ENCODE assay signal across 12 cellular contexts in genomic region chr10:62626817-62627216, GRCh38.
A peak's percentile ranks its signal among the peaks of the same experiment; 100 is the strongest.
DNase-seq lines count a peak whose midpoint lies in the region; ATAC-seq and TF ChIP-seq lines count a peak whose summit lies in the region.
"Had no signal": no experiment of that assay in that cellular context is flagged by ENCODE, and none has a peak within 500 bp of the region (broad histone marks: within the 10 kb centered on the region; RNA-seq: fewer than 3 reads in every experiment).

No MANE protein-coding gene starts in this region.

- DNase-seq in stimulated activated CD4-positive, alpha-beta T cell treated with anti-CD3 and anti-CD28 coated beads, Interleukin-15, amount 100 ng/mL, for 24 hours: peak; percentile 27
- DNase-seq in stimulated activated CD4-positive, alpha-beta T cell treated with anti-CD3 and anti-CD28 coated beads, Interleukin-2, amount 100 ng/mL, for 48 hours: no peak
- no peak for DNase-seq in SK-N-SH
- peak; percentile 43 for DNase-seq in fibroblast of peridontal ligament (ENCODE audit: extremely low read depth)
- DNase-seq in stimulated activated naive CD8-positive, alpha-beta T cell treated with anti-CD3 and anti-CD28 coated beads, Interleukin-15, amount 100 ng/mL, for 72 hours: no peak
- DNase-seq in activated effector memory CD4-positive, alpha-beta T cell treated with Interleukin-2 at 50 U/mL for 16 hours: no peak
- no peak for DNase-seq in effector memory CD4-positive, alpha-beta T cell
- no peak for DNase-seq in C1 segment of cervical spinal cord (lab: John Stamatoyannopoulos, UW)
- DNase-seq: BE2C, NCI-H446 had no signal

- no peaks in the 10 kb centered on the region for H3K79me2 ChIP-seq in SK-N-SH (ENCODE audit: insufficient read depth)

- H3K9me2 ChIP-seq in SK-N-SH: no peaks in the 10 kb centered on the region

- 0 out of 4 replicates have a peak, but pooled peaks cover 0 to 12% of the 10 kb centered on the region in 2 experiments for H3K4me1 ChIP-seq in SK-N-SH (ENCODE audit: control insufficient read depth in 1 of 2, insufficient read depth in 2 of 2, low read depth in 1 of 2, low read length in 1 of 2)
- no peaks in the 10 kb centered on the region for H3K4me1 ChIP-seq in effector memory CD4-positive, alpha-beta T cell (ENCODE audit: control insufficient read depth, insufficient read depth, low read length, poor library complexity, severe bottlenecking)
- H3K4me1 ChIP-seq: BE2C had no signal

- H3K4me3 Mint-ChIP-seq in stimulated activated naive CD8-positive, alpha-beta T cell treated with anti-CD3 and anti-CD28 coated beads, Interleukin-15, amount 100 ng/mL, for 72 hours: no peak overlapping the region
- H3K4me3 Mint-ChIP-seq: central memory CD8-positive, alpha-beta T cell had no signal

- ATAC-seq in stimulated activated naive CD8-positive, alpha-beta T cell treated with anti-CD3 and anti-CD28 coated beads, Interleukin-15, amount 100 ng/mL, for 72 hours: peak; percentile 57
- ATAC-seq: Panc1 had no signal

- no peak overlapping the region for H3K4me3 ChIP-seq in SK-N-SH (ENCODE audit: low read depth in 2 of 2, low read length in 1 of 2)
- no peak overlapping the region for H3K4me3 ChIP-seq in effector memory CD4-positive, alpha-beta T cell (ENCODE audit: insufficient read depth, low read depth, low read length, poor library complexity, severe bottlenecking)

- no peak overlapping the region for H3K9ac ChIP-seq in SK-N-SH

- WGBS in SK-N-SH (ENCODE audit: low lambda C conversion rate): 25% methylated on average over 2 of the region's 2 CpGs

- no peaks in the 10 kb centered on the region for H3K36me3 ChIP-seq in SK-N-SH (replicated peaks in 1 of 2; ENCODE audit: control insufficient read depth in 1 of 2, insufficient read depth in 2 of 2, low read length in 1 of 2)
- H3K36me3 ChIP-seq in effector memory CD4-positive, alpha-beta T cell (ENCODE audit: control insufficient read depth, insufficient read depth, low read length): no peaks in the 10 kb centered on the region
- H3K36me3 ChIP-seq: BE2C had no signal

- no peaks in the 10 kb centered on the region for H3K27me3 ChIP-seq in SK-N-SH (ENCODE audit: insufficient read depth)
- no peaks in the 10 kb centered on the region for H3K27me3 ChIP-seq in effector memory CD4-positive, alpha-beta T cell (replicated peaks; ENCODE audit: control insufficient read depth, insufficient read depth, low read length, poor library complexity, severe bottlenecking)
- H3K27me3 ChIP-seq: BE2C had no signal

- H3K4me1 Mint-ChIP-seq in stimulated activated naive CD8-positive, alpha-beta T cell treated with anti-CD3 and anti-CD28 coated beads, Interleukin-15, amount 100 ng/mL, for 72 hours: peaks cover 21% of the 10 kb centered on the region

- POLR2A ChIA-PET in SK-N-SH (lab: Yijun Ruan, JAX): no interaction called here

- H3K9me3 ChIP-seq in SK-N-SH: no peaks in the 10 kb centered on the region
- no peaks in the 10 kb centered on the region for H3K9me3 ChIP-seq in effector memory CD4-positive, alpha-beta T cell (ENCODE audit: control insufficient read depth, low read length)
- H3K9me3 ChIP-seq: BE2C had no signal

- no peak for TF ChIP-seq RAD21 in SK-N-SH (IDR thresholded peaks at IDR 0.05; ENCODE audit: low read length)

- H4K20me1 ChIP-seq in SK-N-SH (ENCODE audit: insufficient read depth): no peaks in the 10 kb centered on the region

- H3K9me3 Mint-ChIP-seq in stimulated activated naive CD8-positive, alpha-beta T cell treated with anti-CD3 and anti-CD28 coated beads, Interleukin-15, amount 100 ng/mL, for 72 hours: no peaks in the 10 kb centered on the region
- H3K9me3 Mint-ChIP-seq: central memory CD8-positive, alpha-beta T cell had no signal

- no peaks in the 10 kb centered on the region for H3F3A ChIP-seq in SK-N-SH (replicated peaks; ENCODE audit: insufficient read depth)

- no peak for TF ChIP-seq CTCF in SK-N-SH (IDR thresholded peaks at IDR 0.05)

- TF ChIP-seq EP300 in SK-N-SH (IDR thresholded peaks at IDR 0.05; ENCODE audit: borderline replicate concordance in 1 of 2, low read depth in 1 of 2, low read length in 1 of 2): no peak

- H3K4me2 ChIP-seq in SK-N-SH: 0 out of 2 replicates have a peak overlapping the region, but pooled peaks have one; percentile 17

- no peak overlapping the region for H3K27ac ChIP-seq in SK-N-SH (ENCODE audit: low read depth in 2 of 2, low read length in 1 of 2)
- no peak overlapping the region for H3K27ac ChIP-seq in effector memory CD4-positive, alpha-beta T cell (ENCODE audit: insufficient read depth, low read length, poor library complexity, severe bottlenecking)

- H2AFZ ChIP-seq in SK-N-SH (ENCODE audit: low read depth): no peak overlapping the region

- peaks cover 7% of the 10 kb centered on the region for H3K27me3 Mint-ChIP-seq in stimulated activated naive CD8-positive, alpha-beta T cell treated with anti-CD3 and anti-CD28 coated beads, Interleukin-15, amount 100 ng/mL, for 72 hours
- H3K27me3 Mint-ChIP-seq: central memory CD8-positive, alpha-beta T cell had no signal

- H3K27ac Mint-ChIP-seq in stimulated activated naive CD8-positive, alpha-beta T cell treated with anti-CD3 and anti-CD28 coated beads, Interleukin-15, amount 100 ng/mL, for 72 hours: peak overlapping the region in 1 of 2 donors; percentile 15

- CTCF ChIA-PET in SK-N-SH (lab: Yijun Ruan, JAX): no interaction called here

TF ChIP-seq in SK-N-SH, 30 proteins besides CTCF, POLR2A, EP300 and RAD21:
- no peak for TF ChIP-seq PBX3 (IDR thresholded peaks at IDR 0.05)
- no peak for TF ChIP-seq RCOR1 (IDR thresholded peaks at IDR 0.05; ENCODE audit: low read length)
- peak; percentile 52; the same call in 1 of the 2 replicates for TF ChIP-seq FOSL2 (IDR thresholded peaks at IDR 0.05; ENCODE audit: borderline replicate concordance, low read depth)

Comparison
In these comparisons a context has a peak if more than half of its experiments do, and no peak if none do; other contexts are left out.
1. DNase-seq: peak in stimulated activated CD4-positive, alpha-beta T cell treated with anti-CD3 and anti-CD28 coated beads, Interleukin-15, amount 100 ng/mL, for 24 hours (single experiment) and fibroblast of peridontal ligament (single experiment); none in stimulated activated CD4-positive, alpha-beta T cell treated with anti-CD3 and anti-CD28 coated beads, Interleukin-2, amount 100 ng/mL, for 48 hours (0 of 2), SK-N-SH (single experiment), stimulated activated naive CD8-positive, alpha-beta T cell treated with anti-CD3 and anti-CD28 coated beads, Interleukin-15, amount 100 ng/mL, for 72 hours (0 of 2), activated effector memory CD4-positive, alpha-beta T cell treated with Interleukin-2 at 50 U/mL for 16 hours (single experiment), effector memory CD4-positive, alpha-beta T cell (0 of 3) and C1 segment of cervical spinal cord (0 of 14).